Comparison of ENCODE assay signal across 1 cellular context in genomic region chr19:16125738-16126495, GRCh38.
TF ChIP-seq lines count a peak whose summit lies in the region.

No MANE protein-coding gene starts in this region.

TF ChIP-seq in K562, 482 proteins besides CTCF, POLR2A, EP300 and RAD21:
- TF ChIP-seq ZNF584 (CRISPR knock-in tag; IDR thresholded peaks at IDR 0.05; ENCODE audit: low read depth) (no peak), U2AF2 (optimal IDR thresholded peaks at IDR 0.05; ENCODE audit: low read depth, low read length) (no peak), POLR2G (IDR thresholded peaks at IDR 0.05; ENCODE audit: low read depth, low read length) (0 out of 2 replicates have a peak, but pooled peaks have one; percentile 12), ZNF551 (CRISPR knock-in tag; IDR thresholded peaks at IDR 0.05) (no peak), TRIM28 (IDR thresholded peaks at IDR 0.05) (no peak), FOXP1 (CRISPR knock-in tag; IDR thresholded peaks at IDR 0.05) (no peak), SRSF3 (IDR thresholded peaks at IDR 0.05; ENCODE audit: insufficient read depth, low read length) (no peak)
